ENCODE assay signal across 26 cellular contexts in the genomic region with DNA sequence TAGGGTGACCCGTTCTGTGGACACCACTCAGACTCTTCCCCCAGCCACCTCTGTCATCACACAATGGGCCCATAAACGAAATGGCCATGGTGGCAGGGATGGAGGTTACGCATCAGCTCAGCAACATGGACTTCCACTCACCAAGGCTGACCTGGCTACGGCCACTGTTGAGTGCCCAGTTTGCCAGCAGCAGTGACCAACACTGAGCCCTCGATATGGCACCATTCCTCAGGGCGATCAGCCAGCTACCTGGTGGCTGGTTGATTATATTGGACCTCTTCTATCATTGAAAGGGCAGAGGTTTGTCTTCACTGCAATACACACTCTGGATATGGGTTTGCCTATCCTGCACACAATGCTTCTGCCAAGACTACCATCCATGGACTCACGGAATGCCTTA.
"Had no signal": no experiment of that assay in that cellular context is flagged by ENCODE, and none has a peak within 500 bp of the region (broad histone marks: within the 10 kb centered on the region; RNA-seq: fewer than 3 reads in every experiment).

No MANE protein-coding gene starts in this region.

- H3K4me3 ChIP-seq: left lung, lower lobe of right lung, pancreas, prostate gland, sigmoid colon, spleen, stomach, testis, thyroid gland, transverse colon, upper lobe of left lung, vagina had no signal

- H3K27me3 Mint-ChIP-seq: naive thymus-derived CD4-positive, alpha-beta T cell; natural killer cell treated with Interleukin-12 subunit alpha and Interleukin-12 subunit beta and Interleukin-15 and Interleukin-18, amount 100 ng/mL, for 72 hours had no signal

- H3K4me3 Mint-ChIP-seq: mesothelial cell of epicardium; naive thymus-derived CD4-positive, alpha-beta T cell; natural killer cell treated with Interleukin-12 subunit alpha and Interleukin-12 subunit beta and Interleukin-15 and Interleukin-18, amount 100 ng/mL, for 72 hours; stimulated activated effector memory CD8-positive, alpha-beta T cell treated with anti-CD3 and anti-CD28 coated beads, Interleukin-12 subunit alpha, Interleukin-12 subunit beta, amount 100 ng/mL, for 72 hours had no signal

- H3K4me1 Mint-ChIP-seq: mesothelial cell of epicardium had no signal

- H3K9me3 Mint-ChIP-seq: naive thymus-derived CD4-positive, alpha-beta T cell; natural killer cell treated with Interleukin-12 subunit alpha and Interleukin-12 subunit beta and Interleukin-15 and Interleukin-18, amount 100 ng/mL, for 72 hours; stimulated activated effector memory CD8-positive, alpha-beta T cell treated with anti-CD3 and anti-CD28 coated beads, Interleukin-12 subunit alpha, Interleukin-12 subunit beta, amount 100 ng/mL, for 72 hours had no signal

- DNase-seq: hippocampal formation; kidney glomerular epithelial cell; left cardiac atrium; left lung; lower lobe of right lung; mammary epithelial cell; mesendoderm; naive thymus-derived CD4-positive, alpha-beta T cell; nucleus accumbens; retina; right cardiac atrium; sigmoid colon; spleen; stimulated activated CD4-positive, alpha-beta T cell treated with anti-CD3 and anti-CD28 coated beads, Interleukin-4, amount 100 ng/mL, for 24 hours; stimulated activated naive CD8-positive, alpha-beta T cell treated with anti-CD3 and anti-CD28 coated beads, Interleukin-15, Interleukin-2, amounts not matched to agents 100 U/mL and 50 U/mL, for 24 hours; stomach; testis; thyroid gland; upper lobe of left lung had no signal

- ATAC-seq: left cardiac atrium; left lung; lower lobe of right lung; naive thymus-derived CD4-positive, alpha-beta T cell; natural killer cell treated with Interleukin-12 subunit alpha and Interleukin-12 subunit beta and Interleukin-15 and Interleukin-18, amount 100 ng/mL, for 72 hours; right cardiac atrium; stimulated activated effector memory CD8-positive, alpha-beta T cell treated with anti-CD3 and anti-CD28 coated beads, Interleukin-12 subunit alpha, Interleukin-12 subunit beta, amount 100 ng/mL, for 72 hours; stimulated activated naive CD8-positive, alpha-beta T cell treated with anti-CD3 and anti-CD28 coated beads, Interleukin-15, Interleukin-2, amounts not matched to agents 100 U/mL and 50 U/mL, for 24 hours had no signal

- H3K36me3 Mint-ChIP-seq: natural killer cell treated with Interleukin-12 subunit alpha and Interleukin-12 subunit beta and Interleukin-15 and Interleukin-18, amount 100 ng/mL, for 72 hours had no signal

- H3K36me3 ChIP-seq: prostate gland, thyroid gland had no signal

- H3K27me3 ChIP-seq: left lung, pancreas, sigmoid colon, spleen, stomach, testis, thyroid gland, transverse colon, upper lobe of left lung, vagina had no signal

- H3K4me1 ChIP-seq: left lung, prostate gland, sigmoid colon, transverse colon, upper lobe of left lung, vagina had no signal

- H3K27ac ChIP-seq: left lung, lower lobe of right lung, pancreas, prostate gland, sigmoid colon, stomach, testis, thyroid gland, transverse colon, upper lobe of left lung, vagina had no signal

- H3K27ac Mint-ChIP-seq: mesothelial cell of epicardium had no signal

- H3K9me3 ChIP-seq: left lung, lower lobe of right lung, pancreas, prostate gland, sigmoid colon, spleen, stomach, testis, thyroid gland, transverse colon, upper lobe of left lung, vagina had no signal
